ENCODE assay signal across 31 cellular contexts in the genomic region with DNA sequence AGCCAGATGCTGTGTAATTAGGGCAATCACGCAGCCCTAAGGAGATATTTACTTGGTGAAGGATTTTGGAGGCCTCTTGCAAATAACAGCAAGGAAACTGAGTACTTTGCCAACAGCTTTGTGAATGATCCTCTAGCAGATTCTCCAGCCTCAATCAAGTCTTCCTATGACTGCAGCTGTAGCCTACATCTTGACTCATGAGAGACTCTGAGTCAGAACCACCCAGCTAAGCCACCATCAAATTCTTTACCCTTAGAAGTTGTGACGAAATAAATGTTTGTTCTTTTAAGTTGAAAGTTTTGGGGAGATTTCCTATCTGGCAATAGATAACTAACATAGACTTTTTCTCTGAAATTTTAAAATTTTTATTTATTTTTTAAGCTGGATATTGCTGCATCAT.
A peak's percentile ranks its signal among the peaks of the same experiment; 100 is the strongest.
DNase-seq lines count a peak whose midpoint lies in the region; ATAC-seq, FAIRE-seq and TF ChIP-seq lines count a peak whose summit lies in the region.
"Had no signal": no experiment of that assay in that cellular context is flagged by ENCODE, and none has a peak within 500 bp of the region (broad histone marks: within the 10 kb centered on the region; RNA-seq: fewer than 3 reads in every experiment).

No MANE protein-coding gene starts in this region.

- no peak for TF ChIP-seq RAD21 in H1 (IDR thresholded peaks at IDR 0.05 in 1 of 2, conservative IDR thresholded peaks at IDR 0.05 in 1 of 2; ENCODE audit: low read depth in 2 of 2, low read length in 2 of 2)

- TF ChIP-seq CTCF in H1 (IDR thresholded peaks at IDR 0.05; ENCODE audit: control extremely low read depth in 1 of 3, insufficient read depth in 1 of 3, low read depth in 1 of 3, low read length in 3 of 3) = no peak
- TF ChIP-seq CTCF in chondrocyte (IDR thresholded peaks at IDR 0.05) = no peak

- no peak overlapping the region for H3K4me3 Mint-ChIP-seq in stimulated activated effector memory CD8-positive, alpha-beta T cell treated with anti-CD3 and anti-CD28 coated beads, Interleukin-12 subunit alpha, Interleukin-12 subunit beta, amount 100 ng/mL, for 72 hours
- no peak overlapping the region for H3K4me3 Mint-ChIP-seq in chondrocyte (ENCODE audit: unreplicated experiment)
- H3K4me3 Mint-ChIP-seq: activated CD4-positive, alpha-beta T cell treated with anti-CD3 and anti-CD28 coated beads, Interleukin-2, amount 10 ng/mL, durations not matched to agents 7 days and 5 days; activated T-helper 1 cell treated with anti-CD3 and anti-CD28 coated beads, Interleukin-12 subunit alpha, Interleukin-12 subunit beta, Interleukin-2, Interleukin-4 antibody, amounts not matched to agents 30 ng/mL and 10 ng/mL and 1 ng/mL, durations not matched to agents 14 hours and 24 hours and 36 hours; stimulated activated memory B cell treated with anti-CD40 and anti-IgM and Interleukin-4, amounts not matched to agents 10 μg/mL and 1 μg/mL and 100 μg/mL, for 72 hours had no signal

- H3K18ac ChIP-seq in H1 (ENCODE audit: extremely low read depth, low read length) = no peak overlapping the region

- H4K8ac ChIP-seq in H1 (ENCODE audit: extremely low read depth, insufficient read depth, low read length) = no peak overlapping the region

- no peak for TF ChIP-seq POLR2A in H1 (IDR thresholded peaks at IDR 0.05; ENCODE audit: control extremely low read depth in 1 of 2, low read depth in 2 of 2, low read length in 2 of 2)

- H2BK15ac ChIP-seq in H1 (ENCODE audit: low read length) = no peak overlapping the region

- POLR2A ChIA-PET in H1 (lab: Charles Lee; ENCODE audit: partially characterized antibody) = no interaction called here

- peak; percentile 47 for ATAC-seq in stimulated activated effector memory CD8-positive, alpha-beta T cell treated with anti-CD3 and anti-CD28 coated beads, Interleukin-12 subunit alpha, Interleukin-12 subunit beta, amount 100 ng/mL, for 72 hours
- ATAC-seq: activated naive CD4-positive, alpha-beta T cell treated with anti-CD3 and anti-CD28 coated beads, Interleukin-2, amount 50 U/mL, for 72 hours; body of pancreas; psoas muscle; stimulated activated memory B cell treated with anti-CD40 and anti-IgM and Interleukin-4, amounts not matched to agents 10 μg/mL and 1 μg/mL and 100 μg/mL, for 72 hours had no signal

- no peak overlapping the region for H3K9ac ChIP-seq in H1 (replicated peaks in 1 of 4; ENCODE audit: extremely low read depth in 1 of 4, low read depth in 3 of 4, low read length in 3 of 4)

- H3K23ac ChIP-seq in H1 (ENCODE audit: insufficient read length) = no peak overlapping the region

- H3K27ac Mint-ChIP-seq in stimulated activated effector memory CD8-positive, alpha-beta T cell treated with anti-CD3 and anti-CD28 coated beads, Interleukin-12 subunit alpha, Interleukin-12 subunit beta, amount 100 ng/mL, for 72 hours = no peak overlapping the region
- H3K27ac Mint-ChIP-seq in chondrocyte (ENCODE audit: unreplicated experiment) = no peak overlapping the region
- H3K27ac Mint-ChIP-seq: activated CD4-positive, alpha-beta T cell treated with anti-CD3 and anti-CD28 coated beads, Interleukin-2, amount 10 ng/mL, durations not matched to agents 7 days and 5 days; activated naive CD4-positive, alpha-beta T cell treated with anti-CD3 and anti-CD28 coated beads, Interleukin-2, amount 50 U/mL, for 72 hours; activated T-helper 1 cell treated with anti-CD3 and anti-CD28 coated beads, Interleukin-12 subunit alpha, Interleukin-12 subunit beta, Interleukin-2, Interleukin-4 antibody, amounts not matched to agents 30 ng/mL and 10 ng/mL and 1 ng/mL, durations not matched to agents 14 hours and 24 hours and 36 hours; stimulated activated memory B cell treated with anti-CD40 and anti-IgM and Interleukin-4, amounts not matched to agents 10 μg/mL and 1 μg/mL and 100 μg/mL, for 72 hours had no signal

- H3K36me3 Mint-ChIP-seq in stimulated activated effector memory CD8-positive, alpha-beta T cell treated with anti-CD3 and anti-CD28 coated beads, Interleukin-12 subunit alpha, Interleukin-12 subunit beta, amount 100 ng/mL, for 72 hours = no peaks in the 10 kb centered on the region
- no peaks in the 10 kb centered on the region for H3K36me3 Mint-ChIP-seq in chondrocyte (ENCODE audit: low read depth)
- H3K36me3 Mint-ChIP-seq: activated naive CD4-positive, alpha-beta T cell treated with anti-CD3 and anti-CD28 coated beads, Interleukin-2, amount 50 U/mL, for 72 hours; stimulated activated memory B cell treated with anti-CD40 and anti-IgM and Interleukin-4, amounts not matched to agents 10 μg/mL and 1 μg/mL and 100 μg/mL, for 72 hours had no signal

- no peak overlapping the region for H3K27ac ChIP-seq in H1 (ENCODE audit: low read depth, low read length)
- H3K27ac ChIP-seq: 22Rv1, body of pancreas, esophagus muscularis mucosa, HL-60, PC-9, psoas muscle, SJCRH30, suprapubic skin had no signal

- no peak overlapping the region for H4K5ac ChIP-seq in H1 (ENCODE audit: insufficient read length, low read depth, low read length)

- no peak for TF ChIP-seq EP300 in H1 (IDR thresholded peaks at IDR 0.05; ENCODE audit: borderline replicate concordance in 1 of 2, low read depth in 2 of 2, low read length in 2 of 2)

- no peaks in the 10 kb centered on the region for H3K79me2 ChIP-seq in H1 (ENCODE audit: control insufficient read depth in 1 of 2, insufficient read depth in 2 of 2, low read length in 2 of 2)

- H3K9me3 ChIP-seq in H1 (ENCODE audit: insufficient read depth in 2 of 2, low read depth in 1 of 2, low read length in 1 of 2) = no peaks in the 10 kb centered on the region
- H3K9me3 ChIP-seq: body of pancreas, esophagus muscularis mucosa, MG63, psoas muscle, SJCRH30, suprapubic skin had no signal

- no peak overlapping the region for H2AFZ ChIP-seq in H1 (ENCODE audit: low read length)
- H2AFZ ChIP-seq: PC-9 had no signal

- peaks cover 3% of the 10 kb centered on the region for H3K9me3 Mint-ChIP-seq in stimulated activated effector memory CD8-positive, alpha-beta T cell treated with anti-CD3 and anti-CD28 coated beads, Interleukin-12 subunit alpha, Interleukin-12 subunit beta, amount 100 ng/mL, for 72 hours
- H3K9me3 Mint-ChIP-seq in chondrocyte (ENCODE audit: low read depth) = no peaks in the 10 kb centered on the region
- H3K9me3 Mint-ChIP-seq: activated CD4-positive, alpha-beta T cell treated with anti-CD3 and anti-CD28 coated beads, Interleukin-2, amount 10 ng/mL, durations not matched to agents 7 days and 5 days; activated naive CD4-positive, alpha-beta T cell treated with anti-CD3 and anti-CD28 coated beads, Interleukin-2, amount 50 U/mL, for 72 hours; activated T-helper 1 cell treated with anti-CD3 and anti-CD28 coated beads, Interleukin-12 subunit alpha, Interleukin-12 subunit beta, Interleukin-2, Interleukin-4 antibody, amounts not matched to agents 30 ng/mL and 10 ng/mL and 1 ng/mL, durations not matched to agents 14 hours and 24 hours and 36 hours; stimulated activated memory B cell treated with anti-CD40 and anti-IgM and Interleukin-4, amounts not matched to agents 10 μg/mL and 1 μg/mL and 100 μg/mL, for 72 hours had no signal

- no peaks in the 10 kb centered on the region for H3K36me3 ChIP-seq in H1 (ENCODE audit: control insufficient read depth in 2 of 4, insufficient read depth in 4 of 4, low read length in 3 of 4)
- H3K36me3 ChIP-seq: esophagus muscularis mucosa, MG63, SJCRH30, suprapubic skin had no signal

- DNase-seq in DMS 273 (lab: John Stamatoyannopoulos, UW; ENCODE audit: unreplicated experiment) (peak; percentile 23), DMS 273 treated with DMSO at 0.1 percent for 48 hours (lab: John Stamatoyannopoulos, UW) (no peak), NCI-H82 treated with DMSO at 0.1 percent for 48 hours (lab: John Stamatoyannopoulos, UW; ENCODE audit: unreplicated experiment) (peak; percentile 49), H1 (ENCODE audit: low read depth in 1 of 2, low spot score in 2 of 2) (no peak), SW 1271 (lab: John Stamatoyannopoulos, UW) (no peak), amniotic stem cell (lab: John Stamatoyannopoulos, UW) (no peak), chondrocyte (ENCODE audit: low spot score) (no peak)
- no peak for DNase-seq in stimulated activated effector memory CD8-positive, alpha-beta T cell treated with anti-CD3 and anti-CD28 coated beads, Interleukin-12 subunit alpha, Interleukin-12 subunit beta, amount 100 ng/mL, for 72 hours (ENCODE audit: low spot score in 2 of 2)
- DNase-seq: activated CD4-positive, alpha-beta T cell treated with anti-CD3 and anti-CD28 coated beads, Interleukin-2, amount 10 ng/mL, durations not matched to agents 7 days and 5 days; body of pancreas; effector memory CD4-positive, alpha-beta T cell; GOT3; IMR-90; kidney glomerular epithelial cell; MG63; NCI-H1436 treated with DMSO at 0.1 percent for 48 hours; NCI-H2171 treated with DMSO at 0.1 percent for 48 hours; NCI-H748 treated with DMSO at 0.1 percent for 48 hours; PC-9; psoas muscle; SJCRH30; stimulated activated CD4-positive, alpha-beta T cell treated with anti-CD3 and anti-CD28 coated beads, Interleukin-2, amount 100 ng/mL, for 24 hours; T-helper 1 cell had no signal

- H3K4ac ChIP-seq in H1 (replicated peaks; ENCODE audit: insufficient read length, low read depth, low read length) = no peak overlapping the region

- H3K14ac ChIP-seq in H1 (ENCODE audit: insufficient read length) = no peak overlapping the region

- CTCF ChIA-PET in H1 (lab: Charles Lee; ENCODE audit: partially characterized antibody) = no interaction called here

- H4K91ac ChIP-seq in H1 (replicated peaks; ENCODE audit: insufficient read length, low read length) = no peak overlapping the region

- H3K56ac ChIP-seq in H1 (replicated peaks; ENCODE audit: insufficient read length, low read depth, low read length) = peak overlapping the region; percentile 39

- H2AK5ac ChIP-seq in H1 (ENCODE audit: low read depth, low read length) = no peak overlapping the region

- no peak overlapping the region for H3K4me2 ChIP-seq in H1 (ENCODE audit: insufficient read depth in 1 of 2, low read depth in 2 of 2, low read length in 2 of 2)
- H3K4me2 ChIP-seq: PC-9 had no signal

- no peaks in the 10 kb centered on the region for H4K20me1 ChIP-seq in H1 (replicated peaks in 1 of 2; ENCODE audit: control insufficient read depth in 1 of 2, insufficient read depth in 2 of 2, low read length in 2 of 2)

- no peak overlapping the region for H2BK12ac ChIP-seq in H1 (ENCODE audit: low read depth, low read length)

- H2BK120ac ChIP-seq in H1 (replicated peaks; ENCODE audit: low read depth, low read length) = no peak overlapping the region

- H3K27me3 Mint-ChIP-seq in chondrocyte (ENCODE audit: low read depth) = peaks cover 1% of the 10 kb centered on the region
- H3K27me3 Mint-ChIP-seq: activated CD4-positive, alpha-beta T cell treated with anti-CD3 and anti-CD28 coated beads, Interleukin-2, amount 10 ng/mL, durations not matched to agents 7 days and 5 days; stimulated activated memory B cell treated with anti-CD40 and anti-IgM and Interleukin-4, amounts not matched to agents 10 μg/mL and 1 μg/mL and 100 μg/mL, for 72 hours had no signal

- H3K23me2 ChIP-seq in H1 (ENCODE audit: low read depth, low read length) = no peaks in the 10 kb centered on the region

- no peaks in the 10 kb centered on the region for H3K79me1 ChIP-seq in H1 (ENCODE audit: low read depth, low read length)

- H3K27me3 ChIP-seq in H1 (replicated peaks in 1 of 4; ENCODE audit: control insufficient read depth in 3 of 4, extremely low read depth in 1 of 4, insufficient read depth in 3 of 4, low read length in 3 of 4) = no peaks in the 10 kb centered on the region
- H3K27me3 ChIP-seq: body of pancreas, esophagus muscularis mucosa, MG63, SJCRH30, suprapubic skin had no signal

- 78% methylated on average over 2 of the region's 2 CpGs; no CpG with 5 or more reads in 1 of the 2 experiments for WGBS in H1 (ENCODE audit: extremely low coverage in 1 of 2, insufficient coverage in 1 of 2, insufficient read length in 1 of 2, insufficient replicate concordance in 2 of 2, low coverage in 1 of 2, low lambda C conversion rate in 2 of 2, missing lambda C conversion rate in 1 of 2), 2 experiments

- H3K4me3 ChIP-seq in H1 (ENCODE audit: extremely low read depth in 1 of 4, insufficient read depth in 2 of 4, low read depth in 3 of 4, low read length in 4 of 4) = no peak overlapping the region
- H3K4me3 ChIP-seq: body of pancreas, esophagus muscularis mucosa, MG63, PC-9, psoas muscle, SJCRH30, suprapubic skin had no signal

- no peak overlapping the region for H2BK20ac ChIP-seq in H1 (ENCODE audit: low read length)

- no peak overlapping the region for H2BK5ac ChIP-seq in H1 (ENCODE audit: low read depth, low read length)

- no peak for FAIRE-seq in H1 (lab: Jason Lieb, UNC)
- FAIRE-seq: colon had no signal

- no peaks in the 10 kb centered on the region for H3K4me1 Mint-ChIP-seq in stimulated activated effector memory CD8-positive, alpha-beta T cell treated with anti-CD3 and anti-CD28 coated beads, Interleukin-12 subunit alpha, Interleukin-12 subunit beta, amount 100 ng/mL, for 72 hours
- H3K4me1 Mint-ChIP-seq in chondrocyte (ENCODE audit: low read depth) = no peaks in the 10 kb centered on the region
- H3K4me1 Mint-ChIP-seq: activated CD4-positive, alpha-beta T cell treated with anti-CD3 and anti-CD28 coated beads, Interleukin-2, amount 10 ng/mL, durations not matched to agents 7 days and 5 days; stimulated activated memory B cell treated with anti-CD40 and anti-IgM and Interleukin-4, amounts not matched to agents 10 μg/mL and 1 μg/mL and 100 μg/mL, for 72 hours had no signal

- peaks cover 0 to 2% (median 0%) of the 10 kb centered on the region in 4 experiments; a peak in 1 of 7 replicates for H3K4me1 ChIP-seq in H1 (replicated peaks in 1 of 4; ENCODE audit: control insufficient read depth in 3 of 4, insufficient read depth in 4 of 4, low read length in 3 of 4)
- H3K4me1 ChIP-seq: body of pancreas, esophagus muscularis mucosa, psoas muscle, SJCRH30, suprapubic skin had no signal

Comparison
In these comparisons a context has a peak if more than half of its experiments do, and no peak if none do; other contexts are left out.
1. DNase-seq: peak in DMS 273 (single experiment) and NCI-H82 treated with DMSO at 0.1 percent for 48 hours (single experiment); none in DMS 273 treated with DMSO at 0.1 percent for 48 hours (single experiment), H1 (0 of 2), stimulated activated effector memory CD8-positive, alpha-beta T cell treated with anti-CD3 and anti-CD28 coated beads, Interleukin-12 subunit alpha, Interleukin-12 subunit beta, amount 100 ng/mL, for 72 hours (0 of 2), SW 1271 (0 of 2), amniotic stem cell (single experiment) and chondrocyte (single experiment).